28 cellular contexts compared by ENCODE assay signal in the genomic region with DNA sequence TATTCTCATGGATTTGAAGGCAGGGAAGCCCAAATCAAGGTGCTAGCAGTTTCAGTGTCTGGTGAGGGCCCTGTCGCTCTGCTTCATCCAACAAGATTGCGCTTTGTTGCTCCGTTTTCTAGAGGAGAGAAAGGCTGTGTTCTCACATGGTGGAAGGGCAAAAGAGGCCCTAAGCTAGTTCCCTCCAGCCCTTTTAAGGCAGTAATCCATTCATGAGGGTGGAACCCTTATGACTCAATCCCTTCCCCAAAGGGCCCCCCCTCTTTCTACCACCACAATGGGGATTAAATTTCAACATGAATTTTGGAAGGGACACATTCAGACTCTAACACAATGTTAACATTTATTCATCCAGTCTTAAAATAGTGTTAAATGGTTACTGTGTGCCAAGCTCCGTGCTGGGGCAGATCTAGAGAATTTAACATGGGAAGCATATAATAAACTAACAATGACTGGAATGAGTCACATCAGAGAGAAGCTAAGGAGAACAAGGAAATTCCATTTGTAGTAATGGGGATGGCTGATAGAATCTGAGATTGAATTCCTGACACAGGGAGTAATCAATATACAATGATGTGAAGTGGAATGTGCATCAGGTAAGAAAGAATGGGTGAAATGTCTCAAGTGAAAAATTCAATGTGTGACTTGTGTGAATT.
DNase-seq lines count a peak whose midpoint lies in the region; ATAC-seq, FAIRE-seq and TF ChIP-seq lines count a peak whose summit lies in the region.
"Had no signal": no experiment of that assay in that cellular context is flagged by ENCODE, and none has a peak within 500 bp of the region (broad histone marks: within the 10 kb centered on the region; RNA-seq: fewer than 3 reads in every experiment).

No MANE protein-coding gene starts in this region.

- no peak overlapping the region for H3K4me3 Mint-ChIP-seq in MCF 10A (ENCODE audit: unreplicated experiment)
- no peak overlapping the region for H3K4me3 Mint-ChIP-seq in activated naive CD8-positive, alpha-beta T cell treated with anti-CD3 and anti-CD28 coated beads, Interleukin-2, amount 50 U/mL, for 24 hours
- H3K4me3 Mint-ChIP-seq: activated B cell treated with CpG ODN at 0.5 μM for 24 hours; activated naive CD8-positive, alpha-beta T cell treated with anti-CD3 and anti-CD28 coated beads, Interleukin-2, amount 10 ng/mL, durations not matched to agents 7 days and 5 days; CD8-positive, alpha-beta T cell; effector memory CD8-positive, alpha-beta T cell; H9; neural crest cell; stimulated activated naive B cell treated with anti-CD40 and anti-IgM and Interleukin-4, amounts not matched to agents 10 μg/mL and 1 μg/mL and 100 μg/mL, for 72 hours had no signal

- H3K36me3 Mint-ChIP-seq in MCF 10A (ENCODE audit: insufficient read depth, unreplicated experiment): no peaks in the 10 kb centered on the region
- H3K36me3 Mint-ChIP-seq in activated naive CD8-positive, alpha-beta T cell treated with anti-CD3 and anti-CD28 coated beads, Interleukin-2, amount 50 U/mL, for 24 hours (ENCODE audit: low read depth): no peaks in the 10 kb centered on the region
- H3K36me3 Mint-ChIP-seq: activated naive CD8-positive, alpha-beta T cell treated with anti-CD3 and anti-CD28 coated beads, Interleukin-2, amount 10 ng/mL, durations not matched to agents 7 days and 5 days; CD8-positive, alpha-beta T cell; stimulated activated naive B cell treated with anti-CD40 and anti-IgM and Interleukin-4, amounts not matched to agents 10 μg/mL and 1 μg/mL and 100 μg/mL, for 72 hours had no signal

- H3K36me3 ChIP-seq in breast epithelium: no peaks in the 10 kb centered on the region
- H3K36me3 ChIP-seq: spleen, uterus had no signal

- peaks cover 7% of the 10 kb centered on the region for H3K4me1 Mint-ChIP-seq in MCF 10A (ENCODE audit: insufficient read depth, unreplicated experiment)
- no peaks in the 10 kb centered on the region for H3K4me1 Mint-ChIP-seq in activated naive CD8-positive, alpha-beta T cell treated with anti-CD3 and anti-CD28 coated beads, Interleukin-2, amount 50 U/mL, for 24 hours
- H3K4me1 Mint-ChIP-seq: activated B cell treated with CpG ODN at 0.5 μM for 24 hours; activated naive CD8-positive, alpha-beta T cell treated with anti-CD3 and anti-CD28 coated beads, Interleukin-2, amount 10 ng/mL, durations not matched to agents 7 days and 5 days had no signal

- peak; percentile 38 for DNase-seq in MCF 10A (ENCODE audit: unreplicated experiment)
- DNase-seq in breast epithelium (ENCODE audit: low spot score in 2 of 2): no peak
- peak; percentile 8 for DNase-seq in RCC 7860 (ENCODE audit: low spot score)
- DNase-seq in epithelial cell of prostate (ENCODE audit: low read depth, low spot score): peak; percentile 18
- DNase-seq in urothelium cell line (ENCODE audit: low spot score): no peak
- DNase-seq in GM20000 (ENCODE audit: low spot score): no peak
- no peak for DNase-seq in activated naive CD8-positive, alpha-beta T cell treated with anti-CD3 and anti-CD28 coated beads, Interleukin-2, amount 50 U/mL, for 24 hours
- no peak for DNase-seq in islet precursor cell
- DNase-seq: activated B cell treated with CpG ODN at 0.5 μM for 24 hours; activated CD4-positive, alpha-beta T cell treated with anti-CD3 and anti-CD28 coated beads, Interleukin-2, amount 50 U/mL, for 48 hours; activated effector memory CD4-positive, alpha-beta T cell treated with Interleukin-2 at 50 U/mL for 16 hours; activated naive CD8-positive, alpha-beta T cell treated with anti-CD3 and anti-CD28 coated beads, Interleukin-2, amount 10 ng/mL, durations not matched to agents 7 days and 5 days; AML-193; body of pancreas; CD8-positive, alpha-beta T cell; effector memory CD8-positive, alpha-beta T cell; H9; NCI-H1436 treated with DMSO at 0.1 percent for 48 hours; NCI-H524; right cardiac atrium; spleen; stimulated activated CD4-positive, alpha-beta T cell treated with anti-CD3 and anti-CD28 coated beads, Interleukin-4, amount 100 ng/mL, for 24 hours; stimulated activated naive B cell treated with anti-CD40 and anti-IgM and Interleukin-4, amounts not matched to agents 10 μg/mL and 1 μg/mL and 100 μg/mL, for 72 hours; T-helper 9 cell; uterus had no signal

- no peaks in the 10 kb centered on the region for H3K27me3 Mint-ChIP-seq in MCF 10A (ENCODE audit: insufficient read depth, unreplicated experiment)
- no peaks in the 10 kb centered on the region for H3K27me3 Mint-ChIP-seq in activated naive CD8-positive, alpha-beta T cell treated with anti-CD3 and anti-CD28 coated beads, Interleukin-2, amount 50 U/mL, for 24 hours
- H3K27me3 Mint-ChIP-seq: activated B cell treated with CpG ODN at 0.5 μM for 24 hours; activated naive CD8-positive, alpha-beta T cell treated with anti-CD3 and anti-CD28 coated beads, Interleukin-2, amount 10 ng/mL, durations not matched to agents 7 days and 5 days; effector memory CD8-positive, alpha-beta T cell had no signal

- intact Hi-C loops in MCF 10A (cut with micrococcal nuclease): no loop called here
- intact Hi-C loops in breast epithelium (cut with DNase I; ENCODE audit: low total_unique reads): no loop called here

- H3K4me3 ChIP-seq in breast epithelium: no peak overlapping the region
- H3K4me3 ChIP-seq: body of pancreas, spleen, uterus had no signal

- no peak for ATAC-seq in activated naive CD8-positive, alpha-beta T cell treated with anti-CD3 and anti-CD28 coated beads, Interleukin-2, amount 50 U/mL, for 24 hours
- ATAC-seq: body of pancreas; CD8-positive, alpha-beta T cell; effector memory CD8-positive, alpha-beta T cell; right cardiac atrium; stimulated activated naive B cell treated with anti-CD40 and anti-IgM and Interleukin-4, amounts not matched to agents 10 μg/mL and 1 μg/mL and 100 μg/mL, for 72 hours had no signal

- H3K27me3 ChIP-seq in breast epithelium: no peaks in the 10 kb centered on the region
- H3K27me3 ChIP-seq: body of pancreas, spleen, uterus had no signal

- BruUV-seq in MCF 10A (replicated peaks; lab: Mats Ljungman, UMichigan): no TSS peak

- H3K9me3 Mint-ChIP-seq in MCF 10A (ENCODE audit: unreplicated experiment): no peaks in the 10 kb centered on the region
- peaks cover 6% of the 10 kb centered on the region for H3K9me3 Mint-ChIP-seq in activated naive CD8-positive, alpha-beta T cell treated with anti-CD3 and anti-CD28 coated beads, Interleukin-2, amount 50 U/mL, for 24 hours
- H3K9me3 Mint-ChIP-seq: activated B cell treated with CpG ODN at 0.5 μM for 24 hours; activated naive CD8-positive, alpha-beta T cell treated with anti-CD3 and anti-CD28 coated beads, Interleukin-2, amount 10 ng/mL, durations not matched to agents 7 days and 5 days; CD8-positive, alpha-beta T cell; H9; stimulated activated naive B cell treated with anti-CD40 and anti-IgM and Interleukin-4, amounts not matched to agents 10 μg/mL and 1 μg/mL and 100 μg/mL, for 72 hours had no signal

- no peak for TF ChIP-seq POLR2A in breast epithelium (IDR thresholded peaks at IDR 0.05)

- H3K4me1 ChIP-seq in breast epithelium: no peaks in the 10 kb centered on the region
- H3K4me1 ChIP-seq: body of pancreas, parathyroid adenoma, spleen, uterus had no signal

- no peak overlapping the region for H3K27ac ChIP-seq in breast epithelium
- H3K27ac ChIP-seq in epithelial cell of prostate: peak overlapping the region; percentile 20
- H3K27ac ChIP-seq: body of pancreas, parathyroid adenoma, spleen, uterus had no signal

- TF ChIP-seq CTCF in MCF 10A (IDR thresholded peaks at IDR 0.05; ENCODE audit: unreplicated experiment): no peak
- TF ChIP-seq CTCF in breast epithelium (IDR thresholded peaks at IDR 0.05): no peak
- TF ChIP-seq CTCF in GM20000 (IDR thresholded peaks at IDR 0.05; ENCODE audit: extremely low read depth, missing control alignments): no peak

- CTCF ChIA-PET in MCF 10A (lab: Yijun Ruan, JAX): interaction anchor here (0.6 to 0.7 kb wide), 2 partner anchors 209 to 761 kb away, joined by 3 read pairs; no protein-coding TSS in a partner anchor

- FAIRE-seq in RCC 7860 (lab: Jason Lieb, UNC) (no peak), urothelium cell line (lab: Jason Lieb, UNC) (peak; percentile 74)
- FAIRE-seq: GM18507 had no signal

- no peaks in the 10 kb centered on the region for H3K9me3 ChIP-seq in breast epithelium
- H3K9me3 ChIP-seq: body of pancreas, spleen, uterus had no signal

- POLR2A ChIA-PET in MCF 10A (lab: Yijun Ruan, JAX): no interaction called here

- H3K27ac Mint-ChIP-seq in MCF 10A (ENCODE audit: low read depth, unreplicated experiment): no peak overlapping the region
- H3K27ac Mint-ChIP-seq in activated naive CD8-positive, alpha-beta T cell treated with anti-CD3 and anti-CD28 coated beads, Interleukin-2, amount 50 U/mL, for 24 hours: no peak overlapping the region
- H3K27ac Mint-ChIP-seq: activated B cell treated with CpG ODN at 0.5 μM for 24 hours; activated naive CD8-positive, alpha-beta T cell treated with anti-CD3 and anti-CD28 coated beads, Interleukin-2, amount 10 ng/mL, durations not matched to agents 7 days and 5 days; CD8-positive, alpha-beta T cell; effector memory CD8-positive, alpha-beta T cell; H9; stimulated activated naive B cell treated with anti-CD40 and anti-IgM and Interleukin-4, amounts not matched to agents 10 μg/mL and 1 μg/mL and 100 μg/mL, for 72 hours had no signal

Comparison
In these comparisons a context has a peak if more than half of its experiments do, and no peak if none do; other contexts are left out.
1. DNase-seq: peak in MCF 10A (single experiment), RCC 7860 (single experiment) and epithelial cell of prostate (single experiment); none in breast epithelium (0 of 2), urothelium cell line (single experiment), GM20000 (single experiment), activated naive CD8-positive, alpha-beta T cell treated with anti-CD3 and anti-CD28 coated beads, Interleukin-2, amount 50 U/mL, for 24 hours (single experiment) and islet precursor cell (single experiment).